Comparison of ENCODE assay signal across 8 cellular contexts in the genomic region with DNA sequence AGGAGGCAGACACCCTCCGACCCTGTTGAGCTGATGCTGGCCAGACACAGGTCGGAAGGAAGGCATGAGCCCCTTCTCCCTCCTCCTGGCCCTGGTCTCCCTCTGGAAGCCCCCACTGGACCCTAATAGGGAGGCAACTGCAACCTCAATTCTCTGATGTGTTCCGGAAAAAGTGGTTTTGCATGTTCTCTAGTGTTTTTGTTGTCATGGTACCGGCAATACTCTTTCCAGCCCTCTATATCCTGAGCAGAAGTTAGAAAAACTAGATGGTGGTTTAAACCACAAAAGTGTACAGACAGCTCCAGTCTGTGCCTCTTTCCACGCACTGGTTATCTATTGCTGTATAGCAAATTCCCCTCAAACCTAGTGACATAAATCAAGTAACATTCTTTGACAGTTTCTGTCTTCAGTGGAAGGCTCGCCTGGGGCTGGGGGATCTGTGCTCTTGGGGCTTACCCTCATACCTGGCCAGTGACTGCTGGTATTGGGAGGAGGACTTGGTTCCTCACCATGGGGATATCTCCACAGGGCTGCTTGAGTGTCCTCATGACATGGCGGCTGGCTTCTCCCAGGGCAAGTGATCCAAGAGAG. TPM values are rescaled to one million over a fixed set of nuclear protein-coding genes. Genes with fewer than 3 reads are reported as not detected.
A peak's percentile ranks its signal among the peaks of the same experiment; 100 is the strongest.
DNase-seq lines count a peak whose midpoint lies in the region; ATAC-seq and TF ChIP-seq lines count a peak whose summit lies in the region.

No MANE protein-coding gene starts in this region.

- H4K91ac ChIP-seq in mesenchymal stem cell (ENCODE audit: low read length): no peak overlapping the region

- H2BK5ac ChIP-seq in mesenchymal stem cell (ENCODE audit: low read depth, low read length, poor library complexity, severe bottlenecking): no peak overlapping the region

- peak; percentile 84 for ATAC-seq in GM18868 (IDR thresholded peaks at IDR 0.05; ENCODE audit: unreplicated experiment)
- peak; percentile 54 for ATAC-seq in HG02885 (IDR thresholded peaks at IDR 0.05; ENCODE audit: poor library complexity, unreplicated experiment)
- no peak for ATAC-seq in omental fat pad (ENCODE audit: low FRiP score)
- ATAC-seq in GM21717 (IDR thresholded peaks at IDR 0.05; ENCODE audit: unreplicated experiment): no peak

- H3K27ac ChIP-seq in mesenchymal stem cell (ENCODE audit: low read length, poor library complexity, severe bottlenecking): no peak overlapping the region

- peak overlapping the region; percentile 64 for H4K8ac ChIP-seq in mesenchymal stem cell (ENCODE audit: low read length)

- no peak overlapping the region for H3K23ac ChIP-seq in mesenchymal stem cell (ENCODE audit: low read length in 2 of 2)

- H3K4me1 Mint-ChIP-seq in activated CD4-positive, alpha-beta T cell treated with anti-CD3 and anti-CD28 coated beads, Interleukin-2, amount 10 ng/mL, durations not matched to agents 7 days and 5 days: peaks cover 55% of the 10 kb centered on the region

- H2AK5ac ChIP-seq in mesenchymal stem cell (ENCODE audit: low read length, severe bottlenecking): no peak overlapping the region

- no peaks in the 10 kb centered on the region for H3K27me3 Mint-ChIP-seq in activated CD4-positive, alpha-beta T cell treated with anti-CD3 and anti-CD28 coated beads, Interleukin-2, amount 10 ng/mL, durations not matched to agents 7 days and 5 days

- POLR2A ChIA-PET in activated CD4-positive, alpha-beta T cell treated with anti-CD3 and anti-CD28 coated beads, Interleukin-2, amount 10 ng/mL, durations not matched to agents 7 days and 5 days (lab: Charles Lee): no interaction called here

- H3K14ac ChIP-seq in mesenchymal stem cell (ENCODE audit: low read length in 2 of 2): no peak overlapping the region

- H3K4me1 ChIP-seq in mesenchymal stem cell (ENCODE audit: control insufficient read depth, insufficient read depth, low read depth, low read length) (peaks cover 2% of the 10 kb centered on the region), BE2C (no peaks in the 10 kb centered on the region)

- H3K27me3 ChIP-seq in mesenchymal stem cell (ENCODE audit: control insufficient read depth in 1 of 2, insufficient read depth in 1 of 2, low read length in 2 of 2) (no peaks in the 10 kb centered on the region), BE2C (no peaks in the 10 kb centered on the region)

- no peak overlapping the region for H3K4ac ChIP-seq in mesenchymal stem cell (ENCODE audit: low read depth in 1 of 2, low read length in 2 of 2)

- CTCF ChIA-PET in activated CD4-positive, alpha-beta T cell treated with anti-CD3 and anti-CD28 coated beads, Interleukin-2, amount 10 ng/mL, durations not matched to agents 7 days and 5 days (lab: Charles Lee): interaction anchor here (0.7 to 2.0 kb wide), 5 partner anchors 10 to 28 kb away, joined by 4 to 8 read pairs (median 4); no protein-coding TSS in a partner anchor

- no peak overlapping the region for H2BK120ac ChIP-seq in mesenchymal stem cell (ENCODE audit: low read depth, low read length)

- H3K18ac ChIP-seq in mesenchymal stem cell (ENCODE audit: low read depth in 1 of 2, low read length in 2 of 2): peak overlapping the region in 1 of 2 experiments; percentile 1

- H3K9ac ChIP-seq in mesenchymal stem cell (ENCODE audit: low read length): no peak overlapping the region

- H2BK12ac ChIP-seq in mesenchymal stem cell (ENCODE audit: low read length in 2 of 2): no peak overlapping the region

- no peaks in the 10 kb centered on the region for H3K79me1 ChIP-seq in mesenchymal stem cell (replicated peaks; ENCODE audit: low read length, poor library complexity, severe bottlenecking)

- no peak overlapping the region for H2AFZ ChIP-seq in mesenchymal stem cell (ENCODE audit: low read depth, low read length)

- H3K36me3 ChIP-seq in mesenchymal stem cell (ENCODE audit: control insufficient read depth in 1 of 2, insufficient read depth in 2 of 2, low read depth in 1 of 2, low read length in 2 of 2) (no peaks in the 10 kb centered on the region), BE2C (no peaks in the 10 kb centered on the region)

- 86% methylated on average over 5 of the region's 7 CpGs for WGBS in mesenchymal stem cell

- H3K27ac Mint-ChIP-seq in activated CD4-positive, alpha-beta T cell treated with anti-CD3 and anti-CD28 coated beads, Interleukin-2, amount 10 ng/mL, durations not matched to agents 7 days and 5 days: peak overlapping the region; percentile 75

- H3K9me3 ChIP-seq in mesenchymal stem cell (ENCODE audit: control insufficient read depth, low read length) (no peaks in the 10 kb centered on the region), BE2C (no peaks in the 10 kb centered on the region)

- H3K4me2 ChIP-seq in mesenchymal stem cell (ENCODE audit: low read length, poor library complexity, severe bottlenecking): no peak overlapping the region

- H2BK15ac ChIP-seq in mesenchymal stem cell (ENCODE audit: low read depth, poor library complexity, severe bottlenecking): no peak overlapping the region

- peaks cover 48% of the 10 kb centered on the region for H3K36me3 Mint-ChIP-seq in activated CD4-positive, alpha-beta T cell treated with anti-CD3 and anti-CD28 coated beads, Interleukin-2, amount 10 ng/mL, durations not matched to agents 7 days and 5 days (ENCODE audit: low read depth)

- H3K4me3 Mint-ChIP-seq in activated CD4-positive, alpha-beta T cell treated with anti-CD3 and anti-CD28 coated beads, Interleukin-2, amount 10 ng/mL, durations not matched to agents 7 days and 5 days: no peak overlapping the region

- TF ChIP-seq CTCF in BE2C (IDR thresholded peaks at IDR 0.05; ENCODE audit: low read depth, low read length) (no peak), omental fat pad (IDR thresholded peaks at IDR 0.05) (no peak)

- H3K4me3 ChIP-seq in mesenchymal stem cell (ENCODE audit: insufficient read depth in 1 of 2, low read depth in 1 of 2, low read length in 2 of 2) (no peak overlapping the region), BE2C (ENCODE audit: low read depth, low read length) (no peak overlapping the region)

- no peaks in the 10 kb centered on the region for H3K9me3 Mint-ChIP-seq in activated CD4-positive, alpha-beta T cell treated with anti-CD3 and anti-CD28 coated beads, Interleukin-2, amount 10 ng/mL, durations not matched to agents 7 days and 5 days

- peak; percentile 62 for DNase-seq in activated CD4-positive, alpha-beta T cell treated with anti-CD3 and anti-CD28 coated beads, Interleukin-2, amount 10 ng/mL, durations not matched to agents 7 days and 5 days
- DNase-seq in mesenchymal stem cell (peak; percentile 13), dedifferentiated amniotic fluid mesenchymal stem cell (ENCODE audit: extremely low spot score) (no peak), BE2C (no peak), omental fat pad (ENCODE audit: low spot score) (no peak)

RNA-seq across cellular contexts. Expression of a gene that starts 37.0 kb away (rescaled TPM):
- total RNA-seq in activated CD4-positive, alpha-beta T cell treated with anti-CD3 and anti-CD28 coated beads, Interleukin-2, amount 10 ng/mL, durations not matched to agents 7 days and 5 days: 10 to 100 TPM; 25.8 to 26.9 TPM
- polyA plus RNA-seq in mesenchymal stem cell (2013, experiment 1 of 2): 2.1 TPM
- polyA plus RNA-seq in mesenchymal stem cell (2013, experiment 2 of 2): 2.3 TPM
- 0.39 TPM for polyA plus RNA-seq in BE2C (2012; ENCODE audit: insufficient read depth, insufficient read length, low read depth)
- 10 to 100 TPM in 1 of 4 donors, 1 to 10 TPM in 3; 5.3 to 16.3 (median 6.8) TPM for total RNA-seq in omental fat pad

RNA-seq across cellular contexts. Expression of a gene that starts 42.3 kb away (rescaled TPM):
- total RNA-seq in activated CD4-positive, alpha-beta T cell treated with anti-CD3 and anti-CD28 coated beads, Interleukin-2, amount 10 ng/mL, durations not matched to agents 7 days and 5 days: 100 to 1,000 TPM in 1 of 2 experiments, 10 to 100 TPM in 1; 81.4 to 102 TPM
- polyA plus RNA-seq in mesenchymal stem cell (2013, experiment 1 of 2): 187 TPM
- 199 TPM for polyA plus RNA-seq in mesenchymal stem cell (2013, experiment 2 of 2)
- 122 TPM for polyA plus RNA-seq in BE2C (2012; ENCODE audit: insufficient read depth, insufficient read length, low read depth)
- 10 to 100 TPM; 43.8 to 70.4 (median 60.7) TPM for total RNA-seq in omental fat pad

Comparison
In these comparisons a context has a peak if more than half of its experiments do, and no peak if none do; other contexts are left out.
1. ATAC-seq: peak in GM18868 (single experiment) and HG02885 (single experiment); none in omental fat pad (single experiment) and GM21717 (single experiment).
2. DNase-seq: peak in activated CD4-positive, alpha-beta T cell treated with anti-CD3 and anti-CD28 coated beads, Interleukin-2, amount 10 ng/mL, durations not matched to agents 7 days and 5 days (single experiment) and mesenchymal stem cell (single experiment); none in dedifferentiated amniotic fluid mesenchymal stem cell (single experiment), BE2C (single experiment) and omental fat pad (single experiment).